Comparison of ENCODE assay signal across 29 cellular contexts in the genomic region with DNA sequence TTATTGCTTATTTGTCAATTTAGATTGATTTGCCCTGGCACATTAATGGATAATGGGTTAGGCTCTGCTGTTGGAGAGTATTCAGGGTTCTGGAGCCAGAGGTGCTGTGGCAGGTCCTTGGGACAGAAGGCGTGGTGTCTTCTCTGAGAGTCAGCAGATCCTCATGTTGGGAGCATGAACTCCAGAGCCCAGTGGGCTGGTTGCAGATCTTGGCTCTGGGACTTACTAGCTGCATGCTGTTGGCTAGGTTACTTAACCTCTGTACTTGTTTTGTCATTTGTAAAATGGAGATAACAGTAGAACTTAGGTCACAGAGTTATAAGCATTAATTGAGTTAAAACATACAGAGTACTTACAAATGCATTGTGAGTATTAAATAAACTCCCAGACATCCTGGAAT.
DNase-seq lines count a peak whose midpoint lies in the region; ATAC-seq and TF ChIP-seq lines count a peak whose summit lies in the region.
"Had no signal": no experiment of that assay in that cellular context is flagged by ENCODE, and none has a peak within 500 bp of the region (broad histone marks: within the 10 kb centered on the region; RNA-seq: fewer than 3 reads in every experiment).

No MANE protein-coding gene starts in this region.

- no peaks in the 10 kb centered on the region for H3K9me3 Mint-ChIP-seq in activated naive CD8-positive, alpha-beta T cell treated with anti-CD3 and anti-CD28 coated beads, Interleukin-2, amount 10 ng/mL, durations not matched to agents 7 days and 5 days
- H3K9me3 Mint-ChIP-seq in activated naive CD8-positive, alpha-beta T cell treated with anti-CD3 and anti-CD28 coated beads for 36 hours = no peaks in the 10 kb centered on the region
- H3K9me3 Mint-ChIP-seq: brain; CD4-positive, alpha-beta memory T cell had no signal

- peak overlapping the region; percentile 47 for H3K9ac ChIP-seq in adipocyte (ENCODE audit: low read length)

- H3K27me3 Mint-ChIP-seq in activated naive CD8-positive, alpha-beta T cell treated with anti-CD3 and anti-CD28 coated beads, Interleukin-2, amount 10 ng/mL, durations not matched to agents 7 days and 5 days = no peaks in the 10 kb centered on the region
- no peaks in the 10 kb centered on the region for H3K27me3 Mint-ChIP-seq in activated naive CD8-positive, alpha-beta T cell treated with anti-CD3 and anti-CD28 coated beads for 36 hours
- H3K27me3 Mint-ChIP-seq: brain; CD4-positive, alpha-beta memory T cell had no signal

- peaks cover 56% of the 10 kb centered on the region for H3K4me1 ChIP-seq in adipocyte (ENCODE audit: control insufficient read depth, insufficient read depth, low read length)
- peaks cover 86% of the 10 kb centered on the region for H3K4me1 ChIP-seq in left ventricle myocardium inferior
- peaks cover 25 to 76% (median 55%) of the 10 kb centered on the region in 4 donors for H3K4me1 ChIP-seq in stomach

- H3K9me3 ChIP-seq in adipocyte (ENCODE audit: control insufficient read depth, low read length) (no peaks in the 10 kb centered on the region), left ventricle myocardium inferior (replicated peaks) (no peaks in the 10 kb centered on the region), stomach (no peaks in the 10 kb centered on the region)

- no peak overlapping the region for H3K4me3 Mint-ChIP-seq in activated naive CD8-positive, alpha-beta T cell treated with anti-CD3 and anti-CD28 coated beads, Interleukin-2, amount 10 ng/mL, durations not matched to agents 7 days and 5 days
- H3K4me3 Mint-ChIP-seq in activated naive CD8-positive, alpha-beta T cell treated with anti-CD3 and anti-CD28 coated beads for 36 hours = no peak overlapping the region
- H3K4me3 Mint-ChIP-seq: brain; CD4-positive, alpha-beta memory T cell had no signal

- intact Hi-C loops in left ventricle myocardium inferior (cut with micrococcal nuclease) = loop anchor here (5.0 kb wide), 1 partner anchor 71 kb away; no protein-coding TSS in a partner anchor
- intact Hi-C loops in stomach (cut with DNase I; ENCODE audit: low total_unique reads) = no loop called here

- H3K4me3 ChIP-seq in adipocyte (ENCODE audit: low read length) (peak overlapping the region; percentile 28), left ventricle myocardium inferior (no peak overlapping the region), stomach (no peak overlapping the region)
- H3K4me3 ChIP-seq: smooth muscle cell had no signal

- 43 to 71% (median 54%) methylated on average over 1 of the region's 1 CpG for WGBS in stomach, 5 donors

- DNase-seq in activated naive CD8-positive, alpha-beta T cell treated with anti-CD3 and anti-CD28 coated beads, Interleukin-2, amount 10 ng/mL, durations not matched to agents 7 days and 5 days = no peak
- DNase-seq in activated naive CD8-positive, alpha-beta T cell treated with anti-CD3 and anti-CD28 coated beads for 36 hours = no peak
- no peak for DNase-seq in adipocyte (ENCODE audit: low read depth)
- no peak for DNase-seq in left ventricle myocardium inferior
- no peak for DNase-seq in stomach
- DNase-seq in NCI-H1694 treated with DMSO at 0.1 percent for 48 hours (lab: John Stamatoyannopoulos, UW) = no peak
- DNase-seq: activated CD4-positive, alpha-beta T cell treated with anti-CD3 and anti-CD28 coated beads, Interleukin-2, amount 50 U/mL, for 4 hours; activated CD4-positive, CD25-positive, alpha-beta regulatory T cell; activated CD8-positive, alpha-beta memory T cell treated with anti-CD3 and anti-CD28 coated beads, Interleukin-2, amount 50 U/mL, for 48 hours; CD4-positive, alpha-beta memory T cell; DMS153; effector CD8-positive, alpha-beta T cell; erythroblast; GOT3; head of caudate nucleus; IMR-90; kidney glomerular epithelial cell; NCI-H1048; NCI-H187 treated with DMSO at 0.1 percent for 48 hours; NCI-H526 treated with DMSO at 0.1 percent for 48 hours; nucleus accumbens; stimulated activated CD4-positive, alpha-beta T cell treated with anti-CD3 and anti-CD28 coated beads, Interleukin-2, amount 100 ng/mL, for 24 hours; SW 1271; trophoblast cell had no signal

- peaks cover 25% of the 10 kb centered on the region for H3K4me1 Mint-ChIP-seq in activated naive CD8-positive, alpha-beta T cell treated with anti-CD3 and anti-CD28 coated beads, Interleukin-2, amount 10 ng/mL, durations not matched to agents 7 days and 5 days
- peaks cover 12% of the 10 kb centered on the region for H3K4me1 Mint-ChIP-seq in activated naive CD8-positive, alpha-beta T cell treated with anti-CD3 and anti-CD28 coated beads for 36 hours

- peak overlapping the region; percentile 55 for H3K27ac Mint-ChIP-seq in activated naive CD8-positive, alpha-beta T cell treated with anti-CD3 and anti-CD28 coated beads, Interleukin-2, amount 10 ng/mL, durations not matched to agents 7 days and 5 days
- no peak overlapping the region for H3K27ac Mint-ChIP-seq in activated naive CD8-positive, alpha-beta T cell treated with anti-CD3 and anti-CD28 coated beads for 36 hours

- H3K36me3 ChIP-seq in adipocyte (ENCODE audit: control insufficient read depth, insufficient read depth, low read length, severe bottlenecking) = peaks cover 5% of the 10 kb centered on the region
- H3K36me3 ChIP-seq in left ventricle myocardium inferior = peaks cover 16% of the 10 kb centered on the region
- H3K36me3 ChIP-seq in stomach = peaks cover 3 to 57% (median 36%) of the 10 kb centered on the region in 4 donors

- no peak for TF ChIP-seq POLR2A in stomach (IDR thresholded peaks at IDR 0.05)

- no peak for ATAC-seq in activated naive CD8-positive, alpha-beta T cell treated with anti-CD3 and anti-CD28 coated beads, Interleukin-2, amount 10 ng/mL, durations not matched to agents 7 days and 5 days (ENCODE audit: low read depth)
- ATAC-seq in HG03045 (IDR thresholded peaks at IDR 0.05; ENCODE audit: unreplicated experiment) = no peak
- no peak for ATAC-seq in HG02571 (IDR thresholded peaks at IDR 0.05; ENCODE audit: unreplicated experiment)
- ATAC-seq: Panc1 had no signal

- H3K27ac ChIP-seq in left ventricle myocardium inferior (replicated peaks) (peak overlapping the region; percentile 77), stomach (peak overlapping the region; percentile 59 to 73 (median 63))

- H3K36me3 Mint-ChIP-seq in activated naive CD8-positive, alpha-beta T cell treated with anti-CD3 and anti-CD28 coated beads, Interleukin-2, amount 10 ng/mL, durations not matched to agents 7 days and 5 days = peaks cover 11% of the 10 kb centered on the region
- peaks cover 9% of the 10 kb centered on the region for H3K36me3 Mint-ChIP-seq in activated naive CD8-positive, alpha-beta T cell treated with anti-CD3 and anti-CD28 coated beads for 36 hours

- POLR2A ChIA-PET in activated naive CD8-positive, alpha-beta T cell treated with anti-CD3 and anti-CD28 coated beads, Interleukin-2, amount 10 ng/mL, durations not matched to agents 7 days and 5 days (lab: Charles Lee) = no interaction called here

- TF ChIP-seq EP300 in stomach (IDR thresholded peaks at IDR 0.05) = no peak

- H3K27me3 ChIP-seq in adipocyte (replicated peaks; ENCODE audit: control insufficient read depth, insufficient read depth, low read length) (no peaks in the 10 kb centered on the region), left ventricle myocardium inferior (ENCODE audit: low read depth) (no peaks in the 10 kb centered on the region), stomach (no peaks in the 10 kb centered on the region)

- no peak for TF ChIP-seq CTCF in left ventricle myocardium inferior (IDR thresholded peaks at IDR 0.05; ENCODE audit: borderline replicate concordance)
- TF ChIP-seq CTCF in stomach (IDR thresholded peaks at IDR 0.05) = no peak
